Comparison of ENCODE assay signal across 1 cellular context in the genomic region with DNA sequence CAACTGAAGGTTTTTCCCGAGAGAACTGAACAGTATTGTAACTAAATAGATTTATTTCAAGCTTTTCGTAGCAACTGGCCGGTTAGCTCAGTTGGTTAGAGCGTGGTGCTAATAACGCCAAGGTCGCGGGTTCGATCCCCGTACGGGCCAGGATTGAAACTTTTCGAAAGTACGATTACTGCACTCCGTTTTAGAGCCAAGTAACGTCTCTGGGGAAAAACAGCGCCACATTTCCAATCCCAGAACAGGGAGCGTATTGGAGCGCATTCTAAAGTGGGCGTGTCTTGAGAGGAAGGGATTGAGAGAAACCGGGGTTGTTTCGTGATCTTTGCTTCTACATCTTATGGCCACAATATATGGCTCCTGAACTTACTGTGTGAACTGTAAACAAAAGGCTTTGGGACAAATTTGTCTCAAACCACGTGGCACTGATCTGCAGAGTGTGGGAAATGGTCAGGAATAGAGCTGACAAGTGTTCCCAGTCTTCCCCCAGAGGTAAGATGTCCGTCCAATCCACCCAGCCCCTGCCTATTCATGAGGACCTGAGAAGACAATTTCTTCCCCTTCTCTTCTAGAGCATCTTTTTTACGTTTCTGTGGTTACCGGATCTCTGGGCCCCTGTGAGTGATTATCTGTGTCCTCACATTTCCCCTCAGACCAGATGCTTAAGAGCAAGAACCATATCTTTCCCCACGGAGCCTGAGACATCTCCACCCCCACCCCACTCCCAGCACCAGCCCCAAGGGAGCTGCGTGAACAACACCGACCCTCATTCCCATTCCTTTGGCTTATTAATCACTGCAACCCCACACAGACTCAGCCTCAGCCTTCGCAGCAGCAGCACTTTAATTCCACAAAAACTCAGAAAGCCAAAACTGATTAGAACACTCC.
TF ChIP-seq lines count a peak whose summit lies in the region.

No MANE protein-coding gene starts in this region.

TF ChIP-seq in HEK293, 187 proteins besides CTCF, POLR2A, EP300 and RAD21 (continued from another document):
- peak; percentile 91 for TF ChIP-seq ZNF18 (tag by site-specific recombination; IDR thresholded peaks at IDR 0.05)
- TF ChIP-seq BCL11B (tag by site-specific recombination; IDR thresholded peaks at IDR 0.05; ENCODE audit: low read depth): no peak
- peak; percentile 12; the same call in 1 of the 2 replicates for TF ChIP-seq ZNF610 (tag by site-specific recombination; IDR thresholded peaks at IDR 0.05; ENCODE audit: borderline replicate concordance)
- peak; percentile 77 for TF ChIP-seq GFI1B (tag by site-specific recombination; IDR thresholded peaks at IDR 0.05)
- TF ChIP-seq, protein P1, sequence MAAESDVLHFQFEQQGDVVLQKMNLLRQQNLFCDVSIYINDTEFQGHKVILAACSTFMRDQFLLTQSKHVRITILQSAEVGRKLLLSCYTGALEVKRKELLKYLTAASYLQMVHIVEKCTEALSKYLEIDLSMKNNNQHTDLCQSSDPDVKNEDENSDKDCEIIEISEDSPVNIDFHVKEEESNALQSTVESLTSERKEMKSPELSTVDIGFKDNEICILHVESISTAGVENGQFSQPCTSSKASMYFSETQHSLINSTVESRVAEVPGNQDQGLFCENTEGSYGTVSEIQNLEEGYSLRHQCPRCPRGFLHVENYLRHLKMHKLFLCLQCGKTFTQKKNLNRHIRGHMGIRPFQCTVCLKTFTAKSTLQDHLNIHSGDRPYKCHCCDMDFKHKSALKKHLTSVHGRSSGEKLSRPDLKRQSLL (tag by site-specific recombination; IDR thresholded peaks at IDR 0.05): peak; percentile 80
- TF ChIP-seq ZEB2 (tag by site-specific recombination; IDR thresholded peaks at IDR 0.05): peak; percentile 90
- peak; percentile 92 for TF ChIP-seq ZNF792 (tag by site-specific recombination; IDR thresholded peaks at IDR 0.05)
- TF ChIP-seq, protein P2, sequence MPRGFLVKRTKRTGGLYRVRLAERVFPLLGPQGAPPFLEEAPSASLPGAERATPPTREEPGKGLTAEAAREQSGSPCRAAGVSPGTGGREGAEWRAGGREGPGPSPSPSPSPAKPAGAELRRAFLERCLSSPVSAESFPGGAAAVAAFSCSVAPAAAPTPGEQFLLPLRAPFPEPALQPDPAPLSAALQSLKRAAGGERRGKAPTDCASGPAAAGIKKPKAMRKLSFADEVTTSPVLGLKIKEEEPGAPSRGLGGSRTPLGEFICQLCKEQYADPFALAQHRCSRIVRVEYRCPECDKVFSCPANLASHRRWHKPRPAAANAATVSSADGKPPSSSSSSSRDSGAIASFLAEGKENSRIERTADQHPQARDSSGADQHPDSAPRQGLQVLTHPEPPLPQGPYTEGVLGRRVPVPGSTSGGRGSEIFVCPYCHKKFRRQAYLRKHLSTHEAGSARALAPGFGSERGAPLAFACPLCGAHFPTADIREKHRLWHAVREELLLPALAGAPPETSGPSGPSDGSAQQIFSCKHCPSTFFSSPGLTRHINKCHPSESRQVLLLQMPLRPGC (tag by site-specific recombination; IDR thresholded peaks at IDR 0.05): peak; percentile 73
- peak; percentile 83 for TF ChIP-seq ZBTB48 (tag by site-specific recombination; IDR thresholded peaks at IDR 0.05)
- no peak for TF ChIP-seq ZNF626 (tag by site-specific recombination; IDR thresholded peaks at IDR 0.05)
- peak; percentile 60 for TF ChIP-seq SP7 (tag by site-specific recombination; IDR thresholded peaks at IDR 0.05)
- TF ChIP-seq ZNF366 (tag by site-specific recombination; conservative IDR thresholded peaks at IDR 0.05): peak; percentile 98
- TF ChIP-seq ZFP3 (tag by site-specific recombination; IDR thresholded peaks at IDR 0.05; ENCODE audit: low read depth): no peak
- peak; percentile 74 for TF ChIP-seq ZNF184 (tag by site-specific recombination; IDR thresholded peaks at IDR 0.05)
- no peak; the same call in 1 of the 2 replicates for TF ChIP-seq ZFP37 (tag by site-specific recombination; IDR thresholded peaks at IDR 0.05)
- no peak for TF ChIP-seq ZNF426 (tag by site-specific recombination; IDR thresholded peaks at IDR 0.05)
- TF ChIP-seq ZNF48 (tag by site-specific recombination; IDR thresholded peaks at IDR 0.05): no peak
- TF ChIP-seq GLIS1 (tag by site-specific recombination; IDR thresholded peaks at IDR 0.05): no peak
- peak; percentile 59 for TF ChIP-seq SP2 (tag by site-specific recombination; IDR thresholded peaks at IDR 0.05)
- peak; percentile 93 for TF ChIP-seq ZNF660 (tag by site-specific recombination; IDR thresholded peaks at IDR 0.05)
- TF ChIP-seq KLF16 (tag by site-specific recombination; IDR thresholded peaks at IDR 0.05): no peak; the same call in 1 of the 2 replicates
- peak; percentile 65; the same call in 1 of the 2 replicates for TF ChIP-seq PRDM10 (tag by site-specific recombination; IDR thresholded peaks at IDR 0.05)
- TF ChIP-seq KLF17 (tag by site-specific recombination; IDR thresholded peaks at IDR 0.05): peak; percentile 78; the same call in 1 of the 2 replicates
- TF ChIP-seq GLI2 (tag by site-specific recombination; IDR thresholded peaks at IDR 0.05; ENCODE audit: borderline replicate concordance, low read depth): no peak
- TF ChIP-seq ZNF600 (tag by site-specific recombination; IDR thresholded peaks at IDR 0.05): peak; percentile 99
- TF ChIP-seq ZNF768 (tag by site-specific recombination; IDR thresholded peaks at IDR 0.05): peak; percentile 92; the same call in 1 of the 2 replicates
- TF ChIP-seq ZXDB (tag by site-specific recombination; IDR thresholded peaks at IDR 0.05): no peak
- TF ChIP-seq ZNF529 (tag by site-specific recombination; IDR thresholded peaks at IDR 0.05; ENCODE audit: insufficient replicate concordance): no peak
- TF ChIP-seq, protein P3, sequence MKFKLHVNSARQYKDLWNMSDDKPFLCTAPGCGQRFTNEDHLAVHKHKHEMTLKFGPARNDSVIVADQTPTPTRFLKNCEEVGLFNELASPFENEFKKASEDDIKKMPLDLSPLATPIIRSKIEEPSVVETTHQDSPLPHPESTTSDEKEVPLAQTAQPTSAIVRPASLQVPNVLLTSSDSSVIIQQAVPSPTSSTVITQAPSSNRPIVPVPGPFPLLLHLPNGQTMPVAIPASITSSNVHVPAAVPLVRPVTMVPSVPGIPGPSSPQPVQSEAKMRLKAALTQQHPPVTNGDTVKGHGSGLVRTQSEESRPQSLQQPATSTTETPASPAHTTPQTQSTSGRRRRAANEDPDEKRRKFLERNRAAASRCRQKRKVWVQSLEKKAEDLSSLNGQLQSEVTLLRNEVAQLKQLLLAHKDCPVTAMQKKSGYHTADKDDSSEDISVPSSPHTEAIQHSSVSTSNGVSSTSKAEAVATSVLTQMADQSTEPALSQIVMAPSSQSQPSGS (tag by site-specific recombination; IDR thresholded peaks at IDR 0.05; ENCODE audit: low read depth): no peak
- no peak for TF ChIP-seq ZNF302 (tag by site-specific recombination; IDR thresholded peaks at IDR 0.05; ENCODE audit: low read depth)
- TF ChIP-seq ZNF785 (tag by site-specific recombination; IDR thresholded peaks at IDR 0.05): peak; percentile 56; the same call in 1 of the 2 replicates
- TF ChIP-seq ZNF280D (tag by site-specific recombination; IDR thresholded peaks at IDR 0.05): 0 out of 2 replicates have a peak, but pooled peaks have one; percentile 7
- TF ChIP-seq ZNF544 (tag by site-specific recombination; IDR thresholded peaks at IDR 0.05): no peak
- TF ChIP-seq ZNF274 (IDR thresholded peaks at IDR 0.05; ENCODE audit: low read length): no peak
- TF ChIP-seq ZNF274 (tag by site-specific recombination; IDR thresholded peaks at IDR 0.05; ENCODE audit: borderline replicate concordance): no peak
- TF ChIP-seq, protein P4, sequence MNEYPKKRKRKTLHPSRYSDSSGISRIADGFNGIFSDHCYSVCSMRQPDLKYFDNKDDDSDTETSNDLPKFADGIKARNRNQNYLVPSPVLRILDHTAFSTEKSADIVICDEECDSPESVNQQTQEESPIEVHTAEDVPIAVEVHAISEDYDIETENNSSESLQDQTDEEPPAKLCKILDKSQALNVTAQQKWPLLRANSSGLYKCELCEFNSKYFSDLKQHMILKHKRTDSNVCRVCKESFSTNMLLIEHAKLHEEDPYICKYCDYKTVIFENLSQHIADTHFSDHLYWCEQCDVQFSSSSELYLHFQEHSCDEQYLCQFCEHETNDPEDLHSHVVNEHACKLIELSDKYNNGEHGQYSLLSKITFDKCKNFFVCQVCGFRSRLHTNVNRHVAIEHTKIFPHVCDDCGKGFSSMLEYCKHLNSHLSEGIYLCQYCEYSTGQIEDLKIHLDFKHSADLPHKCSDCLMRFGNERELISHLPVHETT (tag by site-specific recombination; IDR thresholded peaks at IDR 0.05): peak; percentile 44; the same call in 1 of the 2 replicates
TF ChIP-seq in HEK293: peak in this region for 43.
